Comparison of ENCODE assay signal across 30 cellular contexts in the genomic region with DNA sequence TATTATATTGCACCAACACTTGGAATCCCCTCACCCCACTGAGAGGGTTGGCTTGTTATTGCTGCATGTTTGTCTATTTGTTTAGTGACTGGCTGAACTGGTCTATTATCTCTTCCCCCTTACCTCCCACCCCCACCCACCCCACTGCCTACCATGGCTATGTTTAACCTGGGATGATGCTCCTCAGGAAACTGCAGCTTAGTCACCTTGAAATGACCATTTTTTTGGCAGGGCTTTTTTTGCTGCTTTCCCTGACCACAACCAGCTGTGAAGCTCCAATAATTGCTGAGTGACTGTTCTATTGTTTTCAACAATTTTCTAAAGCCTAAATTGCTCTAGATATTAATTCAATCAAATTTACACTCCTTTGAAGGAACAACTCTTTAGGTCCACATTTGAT.
"Had no signal": no experiment of that assay in that cellular context is flagged by ENCODE, and none has a peak within 500 bp of the region (broad histone marks: within the 10 kb centered on the region; RNA-seq: fewer than 3 reads in every experiment).

No MANE protein-coding gene starts in this region.

- DNase-seq: activated CD4-positive, alpha-beta memory T cell treated with anti-CD3 and anti-CD28 coated beads, Interleukin-2, amount 10 ng/mL, durations not matched to agents 7 days and 5 days; activated CD4-positive, alpha-beta T cell treated with anti-CD3 and anti-CD28 coated beads for 1 hour; activated CD4-positive, alpha-beta T cell treated with anti-CD3 and anti-CD28 coated beads for 36 hours; activated CD4-positive, alpha-beta T cell treated with anti-CD3 and anti-CD28 coated beads for 48 hours; activated CD4-positive, alpha-beta T cell treated with anti-CD3 and anti-CD28 coated beads, Interleukin-2, amount 10 ng/mL, durations not matched to agents 7 days and 5 days; activated CD4-positive, alpha-beta T cell treated with anti-CD3 and anti-CD28 coated beads, Interleukin-2, amount 50 U/mL, for 48 hours; activated CD4-positive, CD25-positive, alpha-beta regulatory T cell; activated CD8-positive, alpha-beta memory T cell treated with anti-CD3 and anti-CD28 coated beads for 24 hours; activated CD8-positive, alpha-beta memory T cell treated with anti-CD3 and anti-CD28 coated beads, Interleukin-2, amount 10 ng/mL, durations not matched to agents 7 days and 5 days; activated CD8-positive, alpha-beta memory T cell treated with anti-CD3 and anti-CD28 coated beads, Interleukin-2, amount 50 U/mL, for 48 hours; activated CD8-positive, alpha-beta T cell treated with anti-CD3 and anti-CD28 coated beads, Interleukin-2, amount 10 ng/mL, durations not matched to agents 7 days and 5 days; activated effector memory CD4-positive, alpha-beta T cell treated with Interleukin-2 at 50 U/mL for 16 hours; activated gamma-delta T cell; activated naive CD4-positive, alpha-beta T cell treated with anti-CD3 and anti-CD28 coated beads, Interleukin-2, amount 10 ng/mL, durations not matched to agents 7 days and 5 days; activated naive CD4-positive, alpha-beta T cell treated with Interleukin-2 at 50 U/mL for 16 hours; activated naive CD8-positive, alpha-beta T cell treated with anti-CD3 and anti-CD28 coated beads, Interleukin-2, amount 10 ng/mL, durations not matched to agents 7 days and 5 days; activated naive CD8-positive, alpha-beta T cell treated with anti-CD3 and anti-CD28 coated beads, Interleukin-2, amount 50 U/mL, for 24 hours; activated T-cell treated with anti-CD3 and anti-CD28 coated beads, Interleukin-2, amount 50 U/mL, for 24 hours; activated T-cell treated with anti-CD3 and anti-CD28 coated beads, Interleukin-2, amount 50 U/mL, for 48 hours; amygdala; anterior cingulate cortex; cerebellar nuclear complex; colonic mucosa; cortex of kidney; T-helper 9 cell; WERI-Rb-1 had no signal

- H3K4me3 ChIP-seq: ascending aorta, cardiac muscle cell, colonic mucosa had no signal

- ATAC-seq: activated CD4-positive, alpha-beta T cell treated with anti-CD3 and anti-CD28 coated beads for 36 hours; activated CD4-positive, CD25-positive, alpha-beta regulatory T cell treated with anti-CD3 and anti-CD28 coated beads, Interleukin-2, amount 50 U/mL, for 24 hours; activated CD8-positive, alpha-beta memory T cell treated with anti-CD3 and anti-CD28 coated beads, Interleukin-2, amount 10 ng/mL, durations not matched to agents 7 days and 5 days; activated CD8-positive, alpha-beta T cell treated with anti-CD3 and anti-CD28 coated beads, Interleukin-2, amount 10 ng/mL, durations not matched to agents 7 days and 5 days; activated naive CD8-positive, alpha-beta T cell treated with anti-CD3 and anti-CD28 coated beads, Interleukin-2, amount 50 U/mL, for 24 hours; WTC11 had no signal
